27 cellular contexts compared by ENCODE assay signal in the genomic region with DNA sequence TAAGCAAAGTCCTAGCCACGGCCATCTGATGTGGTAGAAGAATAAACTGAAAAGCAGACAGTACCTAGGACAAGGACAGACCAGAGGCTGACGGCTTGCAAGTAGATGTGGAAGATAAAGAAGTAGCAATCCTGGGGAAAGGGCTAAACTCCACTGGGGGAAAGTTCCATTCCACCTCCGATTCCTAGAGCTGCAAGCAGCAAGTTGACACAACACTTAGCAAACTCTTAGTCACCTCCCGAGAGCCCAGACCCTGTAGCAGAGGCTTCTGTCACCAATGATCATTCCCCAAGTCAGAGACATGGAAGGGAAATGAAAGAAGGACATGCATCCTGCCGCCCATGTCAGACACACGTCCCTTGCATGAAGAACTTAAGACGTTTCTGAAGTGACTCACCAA.
"Had no signal": no experiment of that assay in that cellular context is flagged by ENCODE, and none has a peak within 500 bp of the region (broad histone marks: within the 10 kb centered on the region; RNA-seq: fewer than 3 reads in every experiment).

No MANE protein-coding gene starts in this region.

- H3K27ac Mint-ChIP-seq: activated CD8-positive, alpha-beta T cell treated with anti-CD3 and anti-CD28 coated beads, Interleukin-2, amount 10 ng/mL, durations not matched to agents 7 days and 5 days; activated naive CD4-positive, alpha-beta T cell treated with anti-CD3 and anti-CD28 coated beads, Interleukin-2, amount 50 U/mL, for 24 hours; activated T-helper 1 cell treated with anti-CD3 and anti-CD28 coated beads, Interleukin-12 subunit alpha, Interleukin-12 subunit beta, Interleukin-2, Interleukin-4 antibody, amounts not matched to agents 30 ng/mL and 10 ng/mL and 1 ng/mL, durations not matched to agents 14 hours and 24 hours and 36 hours; T-cell had no signal

- H3K4me1 ChIP-seq: breast epithelium had no signal

- H3K36me3 ChIP-seq: breast epithelium had no signal

- ATAC-seq: activated CD8-positive, alpha-beta T cell treated with anti-CD3 and anti-CD28 coated beads, Interleukin-2, amount 10 ng/mL, durations not matched to agents 7 days and 5 days; Right ventricle myocardium inferior; T-cell had no signal

- DNase-seq: activated CD4-positive, alpha-beta T cell treated with anti-CD3 and anti-CD28 coated beads, Interleukin-2, amount 50 U/mL, for 1 hour; activated CD4-positive, CD25-positive, alpha-beta regulatory T cell; activated CD8-positive, alpha-beta memory T cell treated with anti-CD3 and anti-CD28 coated beads, Interleukin-2, amount 50 U/mL, for 48 hours; activated CD8-positive, alpha-beta T cell treated with anti-CD3 and anti-CD28 coated beads, Interleukin-2, amount 10 ng/mL, durations not matched to agents 7 days and 5 days; activated effector memory CD4-positive, alpha-beta T cell treated with Interleukin-2 at 50 U/mL for 16 hours; activated naive CD4-positive, alpha-beta T cell; activated T-cell treated with anti-CD3 and anti-CD28 coated beads, Interleukin-2, amount 50 U/mL, for 1 hour; aorta; caudate nucleus; Karpas-422; NCI-H1092 treated with DMSO at 0.1 percent for 48 hours; NCI-H1417 treated with DMSO at 0.1 percent for 48 hours; NCI-H1694; NCI-H2029 treated with DMSO at 0.1 percent for 48 hours; NCI-H345; NCI-H510A; NCI-H526 treated with DMSO at 0.1 percent for 48 hours; RPMI8226; T-cell; T-helper 2 cell; T1000 had no signal

- H3K27ac ChIP-seq: breast epithelium, SK-N-MC, VCaP had no signal

- H3K27me3 ChIP-seq: breast epithelium had no signal

- H3K27me3 Mint-ChIP-seq: activated naive CD4-positive, alpha-beta T cell treated with anti-CD3 and anti-CD28 coated beads, Interleukin-2, amount 50 U/mL, for 24 hours; T-cell had no signal

- H3K9me3 ChIP-seq: breast epithelium had no signal

- H3K4me3 Mint-ChIP-seq: activated CD8-positive, alpha-beta T cell treated with anti-CD3 and anti-CD28 coated beads, Interleukin-2, amount 10 ng/mL, durations not matched to agents 7 days and 5 days; activated naive CD4-positive, alpha-beta T cell treated with anti-CD3 and anti-CD28 coated beads, Interleukin-2, amount 50 U/mL, for 24 hours; activated T-helper 1 cell treated with anti-CD3 and anti-CD28 coated beads, Interleukin-12 subunit alpha, Interleukin-12 subunit beta, Interleukin-2, Interleukin-4 antibody, amounts not matched to agents 30 ng/mL and 10 ng/mL and 1 ng/mL, durations not matched to agents 14 hours and 24 hours and 36 hours; T-cell had no signal

- H3K4me3 ChIP-seq: breast epithelium, SK-N-MC had no signal

- H3K9me3 Mint-ChIP-seq: activated naive CD4-positive, alpha-beta T cell treated with anti-CD3 and anti-CD28 coated beads, Interleukin-2, amount 50 U/mL, for 24 hours; activated T-helper 1 cell treated with anti-CD3 and anti-CD28 coated beads, Interleukin-12 subunit alpha, Interleukin-12 subunit beta, Interleukin-2, Interleukin-4 antibody, amounts not matched to agents 30 ng/mL and 10 ng/mL and 1 ng/mL, durations not matched to agents 14 hours and 24 hours and 36 hours; T-cell had no signal

- H3K36me3 Mint-ChIP-seq: activated naive CD4-positive, alpha-beta T cell treated with anti-CD3 and anti-CD28 coated beads, Interleukin-2, amount 50 U/mL, for 24 hours; T-cell had no signal
